In the genomic region with DNA sequence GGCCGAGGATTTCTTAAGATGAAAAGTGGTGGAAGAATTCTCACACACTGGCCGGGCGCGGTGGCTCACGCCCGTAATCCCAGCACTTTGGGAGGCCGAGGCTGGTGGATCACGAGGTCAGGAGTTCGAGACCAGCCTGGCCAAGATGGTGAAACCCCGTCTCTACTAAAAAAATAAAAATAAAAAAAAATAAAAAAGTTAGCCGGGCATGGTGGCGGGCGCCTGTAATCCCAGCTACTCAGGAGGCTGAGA, we compare ENCODE assay signal across 8 cellular contexts. TPM values are rescaled to one million over a fixed set of nuclear protein-coding genes. Genes with fewer than 3 reads are reported as not detected.
DNase-seq lines count a peak whose midpoint lies in the region; ATAC-seq and TF ChIP-seq lines count a peak whose summit lies in the region.
"Not testable (repeated sequence)": the region's sequence is repeated elsewhere in the genome, so short reads cannot be mapped to it uniquely, and the experiment has no call there.

No MANE protein-coding gene starts in this region.

- H3K9ac ChIP-seq in ES-I3 (ENCODE audit: low read depth, low read length): peak overlapping the region; percentile 61; the same call in 1 of the 2 replicates

- TF ChIP-seq CTCF in OCI-LY7 (conservative IDR thresholded peaks at IDR 0.05; ENCODE audit: low read length); left ventricle myocardium inferior (IDR thresholded peaks at IDR 0.05; ENCODE audit: borderline replicate concordance); upper lobe of right lung (IDR thresholded peaks at IDR 0.05): not testable (repeated sequence)

- POLR2A ChIA-PET in OCI-LY7 (lab: Charles Lee): interaction anchor here (0.5 to 1.5 kb wide), 4 partner anchors 20 to 867 kb away, joined by 3 to 6 read pairs (median 3); partner anchors contain the start of gene LRRC28

- peak overlapping the region; percentile 75 for H3K4me3 ChIP-seq in OCI-LY7 (ENCODE audit: low read depth, low read length, poor library complexity, severe bottlenecking)
- H3K4me3 ChIP-seq in left ventricle myocardium inferior: peak overlapping the region; percentile 98
- H3K4me3 ChIP-seq in skeletal muscle cell (ENCODE audit: low read depth, low read length): peak overlapping the region; percentile 81
- peak overlapping the region; percentile 96 for H3K4me3 ChIP-seq in upper lobe of right lung

- H3K9me3 Mint-ChIP-seq in activated CD8-positive, alpha-beta memory T cell treated with anti-CD3 and anti-CD28 coated beads, Interleukin-2, amount 10 ng/mL, durations not matched to agents 7 days and 5 days (ENCODE audit: low read depth); central memory CD8-positive, alpha-beta T cell; naive B cell: not testable (repeated sequence)

- H3K79me2 ChIP-seq in OCI-LY7 (ENCODE audit: insufficient read depth, low read depth, low read length): not testable (repeated sequence)

- CTCF ChIA-PET in OCI-LY7 (lab: Charles Lee; ENCODE audit: unreplicated experiment): not testable (repeated sequence)
- CTCF ChIA-PET in activated CD8-positive, alpha-beta memory T cell treated with anti-CD3 and anti-CD28 coated beads, Interleukin-2, amount 10 ng/mL, durations not matched to agents 7 days and 5 days (lab: Charles Lee): interaction anchor here (2.0 to 2.6 kb wide), 2 partner anchors 23 to 461 kb away, joined by 12 to 14 read pairs; no protein-coding TSS in a partner anchor

- H3K36me3 Mint-ChIP-seq in activated CD8-positive, alpha-beta memory T cell treated with anti-CD3 and anti-CD28 coated beads, Interleukin-2, amount 10 ng/mL, durations not matched to agents 7 days and 5 days; central memory CD8-positive, alpha-beta T cell (ENCODE audit: insufficient read depth); naive B cell: not testable (repeated sequence)

- H3K27ac ChIP-seq in OCI-LY7 (ENCODE audit: low read depth, low read length, poor library complexity, severe bottlenecking): not testable (repeated sequence)
- H3K27ac ChIP-seq in left ventricle myocardium inferior (replicated peaks) (peak overlapping the region; percentile 91), upper lobe of right lung (peak overlapping the region; percentile 85)

- not testable (repeated sequence) for DNase-seq in OCI-LY7 (ENCODE audit: low spot score); activated CD8-positive, alpha-beta memory T cell treated with anti-CD3 and anti-CD28 coated beads, Interleukin-2, amount 10 ng/mL, durations not matched to agents 7 days and 5 days; central memory CD8-positive, alpha-beta T cell (ENCODE audit: low spot score in 2 of 2); left ventricle myocardium inferior; naive B cell; skeletal muscle cell (ENCODE audit: low read depth); upper lobe of right lung

- BruUV-seq in OCI-LY7 (replicated peaks; lab: Mats Ljungman, UMichigan): not testable (repeated sequence)

- peak overlapping the region; percentile 69 for H3K4me2 ChIP-seq in OCI-LY7 (ENCODE audit: low read length)

- H3K9me3 ChIP-seq in ES-I3 (ENCODE audit: control insufficient read depth, insufficient read depth, low read length); OCI-LY7 (ENCODE audit: low read length); left ventricle myocardium inferior (replicated peaks); upper lobe of right lung: not testable (repeated sequence)

- peak overlapping the region; percentile 85 for H3K27ac Mint-ChIP-seq in activated CD8-positive, alpha-beta memory T cell treated with anti-CD3 and anti-CD28 coated beads, Interleukin-2, amount 10 ng/mL, durations not matched to agents 7 days and 5 days
- peak overlapping the region; percentile 92 for H3K27ac Mint-ChIP-seq in central memory CD8-positive, alpha-beta T cell (ENCODE audit: low read depth)
- H3K27ac Mint-ChIP-seq in naive B cell: peak overlapping the region in 3 of 6 donors; percentile 44 to 91 (median 90)

- intact Hi-C loops in OCI-LY7 (cut with micrococcal nuclease; ENCODE audit: unreplicated experiment); left ventricle myocardium inferior (cut with micrococcal nuclease); upper lobe of right lung (cut with DNase I): not testable (repeated sequence)

- H3K27me3 ChIP-seq in left ventricle myocardium inferior (ENCODE audit: low read depth); upper lobe of right lung: not testable (repeated sequence)

- peaks cover 10% of the 10 kb centered on the region; the same call in 1 of the 2 replicates for H3K4me1 ChIP-seq in ES-I3 (ENCODE audit: insufficient read depth, low read length)
- not testable (repeated sequence) for H3K4me1 ChIP-seq in OCI-LY7 (ENCODE audit: insufficient read depth, low read length, poor library complexity, severe bottlenecking)
- peaks cover 37% of the 10 kb centered on the region for H3K4me1 ChIP-seq in left ventricle myocardium inferior
- H3K4me1 ChIP-seq in upper lobe of right lung: peaks cover 22% of the 10 kb centered on the region

- peak overlapping the region; percentile 95; the same call in 1 of the 2 replicates for H2AFZ ChIP-seq in OCI-LY7 (ENCODE audit: low read length)

- ATAC-seq in activated CD8-positive, alpha-beta memory T cell treated with anti-CD3 and anti-CD28 coated beads, Interleukin-2, amount 10 ng/mL, durations not matched to agents 7 days and 5 days; central memory CD8-positive, alpha-beta T cell (replicated peaks; ENCODE audit: extremely low read depth, poor library complexity, severe bottlenecking); naive B cell (ENCODE audit: low read depth in 2 of 2); upper lobe of right lung: not testable (repeated sequence)

- H4K20me1 ChIP-seq in OCI-LY7 (ENCODE audit: insufficient read depth, low read length): not testable (repeated sequence)

- not testable (repeated sequence) for H3K27me3 Mint-ChIP-seq in activated CD8-positive, alpha-beta memory T cell treated with anti-CD3 and anti-CD28 coated beads, Interleukin-2, amount 10 ng/mL, durations not matched to agents 7 days and 5 days; central memory CD8-positive, alpha-beta T cell; naive B cell

- peak overlapping the region; percentile 75 for H3K4me3 Mint-ChIP-seq in activated CD8-positive, alpha-beta memory T cell treated with anti-CD3 and anti-CD28 coated beads, Interleukin-2, amount 10 ng/mL, durations not matched to agents 7 days and 5 days
- peak overlapping the region; percentile 75 for H3K4me3 Mint-ChIP-seq in central memory CD8-positive, alpha-beta T cell
- H3K4me3 Mint-ChIP-seq in naive B cell: peak overlapping the region; percentile 77 to 92 (median 89)

- H3K36me3 ChIP-seq in ES-I3 (ENCODE audit: insufficient read depth, low read length); OCI-LY7 (ENCODE audit: insufficient read depth, low read length); left ventricle myocardium inferior; upper lobe of right lung: not testable (repeated sequence)

- peaks cover 26% of the 10 kb centered on the region for H3K4me1 Mint-ChIP-seq in activated CD8-positive, alpha-beta memory T cell treated with anti-CD3 and anti-CD28 coated beads, Interleukin-2, amount 10 ng/mL, durations not matched to agents 7 days and 5 days
- H3K4me1 Mint-ChIP-seq in central memory CD8-positive, alpha-beta T cell: peaks cover 19% of the 10 kb centered on the region
- H3K4me1 Mint-ChIP-seq in naive B cell: peaks cover 5 to 12% (median 8%) of the 10 kb centered on the region in 3 donors

- H3K9me2 ChIP-seq in OCI-LY7 (ENCODE audit: insufficient read depth, low read length): not testable (repeated sequence)

RNA-seq across cellular contexts. Expression of gene LYSMD4, which starts 0.7 kb away (rescaled TPM):
- 6.5 and 7.0 TPM in 2 replicates for total RNA-seq in OCI-LY7 (2014; rRNA removed; shearing (Covaris generic))
- total RNA-seq in OCI-LY7 (2022) (7.7 and 9.4 TPM in 2 replicates), left ventricle myocardium inferior (9.8 TPM), upper lobe of right lung (9.1 TPM)
- 1 to 10 TPM; 8.3 to 8.5 TPM for total RNA-seq in activated CD8-positive, alpha-beta memory T cell treated with anti-CD3 and anti-CD28 coated beads, Interleukin-2, amount 10 ng/mL, durations not matched to agents 7 days and 5 days
- 1 to 10 TPM; 2.0 to 3.9 (median 2.9) TPM for polyA plus RNA-seq in naive B cell (ENCODE audit: low read depth in 6 of 6)
